Comparison of ENCODE assay signal across 2 cellular contexts in genomic region chr11:119888119-119888518, GRCh38.
TF ChIP-seq lines count a peak whose summit lies in the region.

No MANE protein-coding gene starts in this region.

TF ChIP-seq in HEK293T, 16 proteins besides CTCF, POLR2A, EP300 and RAD21 (continued from another document):
- peak; percentile 74 for TF ChIP-seq PKNOX1 (IDR thresholded peaks at IDR 0.05)
- no peak for TF ChIP-seq FOXA1 (IDR thresholded peaks at IDR 0.05)
- TF ChIP-seq SUZ12 (IDR thresholded peaks at IDR 0.05) = no peak
- no peak for TF ChIP-seq SP1 (IDR thresholded peaks at IDR 0.05)
- TF ChIP-seq HDGF (IDR thresholded peaks at IDR 0.05; ENCODE audit: borderline replicate concordance) = no peak

TF ChIP-seq in HepG2, 621 proteins besides CTCF, POLR2A, EP300 and RAD21 (continued from another document):
- TF ChIP-seq ZBTB25 (CRISPR knock-in tag; IDR thresholded peaks at IDR 0.05) (no peak), ZNF138 (CRISPR knock-in tag; IDR thresholded peaks at IDR 0.05; ENCODE audit: low read depth) (no peak), ZNF101 (CRISPR knock-in tag; IDR thresholded peaks at IDR 0.05; ENCODE audit: borderline replicate concordance, low read depth) (no peak), FUBP1 (CRISPR knock-in tag; IDR thresholded peaks at IDR 0.05; ENCODE audit: borderline replicate concordance) (no peak), SNRNP70 (IDR thresholded peaks at IDR 0.05; ENCODE audit: low read depth, low read length) (no peak), ZHX1 (CRISPR knock-in tag; IDR thresholded peaks at IDR 0.05; ENCODE audit: low read depth) (no peak), ZNF180 (CRISPR knock-in tag; IDR thresholded peaks at IDR 0.05; ENCODE audit: borderline replicate concordance, low read depth) (no peak), SP5 (CRISPR knock-in tag; IDR thresholded peaks at IDR 0.05; ENCODE audit: borderline replicate concordance, low read depth) (no peak), GRHL1 (CRISPR knock-in tag; conservative IDR thresholded peaks at IDR 0.05) (no peak), PRDM15 (CRISPR knock-in tag; IDR thresholded peaks at IDR 0.05) (no peak), JUNB (CRISPR knock-in tag; IDR thresholded peaks at IDR 0.05; ENCODE audit: borderline replicate concordance) (no peak), ZBTB44 (CRISPR knock-in tag; IDR thresholded peaks at IDR 0.05) (no peak), CBX2 (IDR thresholded peaks at IDR 0.05; ENCODE audit: low read depth, low read length) (no peak), CBX2 (CRISPR knock-in tag; IDR thresholded peaks at IDR 0.05; ENCODE audit: low read depth) (no peak)
